Comparison of ENCODE assay signal across 7 cellular contexts in the genomic region with DNA sequence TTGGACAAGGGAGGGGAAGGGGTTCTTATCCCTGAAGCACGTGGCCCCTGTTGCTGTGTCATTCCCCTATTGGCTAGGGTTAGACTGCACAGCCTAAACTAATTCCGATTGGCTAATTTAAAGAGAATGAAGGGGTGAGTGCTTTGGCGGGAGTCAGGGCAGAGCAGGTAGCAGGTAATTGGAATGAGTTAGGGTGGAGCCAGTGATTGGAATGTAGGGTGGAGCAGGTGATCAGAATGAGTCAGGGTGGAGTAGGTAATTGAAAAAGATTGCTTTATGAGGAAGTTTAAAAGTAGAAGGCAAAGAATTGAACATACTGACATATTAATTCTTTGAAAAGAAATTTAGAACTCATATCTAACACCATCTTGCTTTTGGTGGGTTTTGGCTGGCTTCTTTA. TPM values are rescaled to one million over a fixed set of nuclear protein-coding genes. Genes with fewer than 3 reads are reported as not detected.
A peak's percentile ranks its signal among the peaks of the same experiment; 100 is the strongest.
DNase-seq lines count a peak whose midpoint lies in the region; ATAC-seq and TF ChIP-seq lines count a peak whose summit lies in the region.
"Not testable (repeated sequence)": the region's sequence is repeated elsewhere in the genome, so short reads cannot be mapped to it uniquely, and the experiment has no call there.

No MANE protein-coding gene starts in this region.

- DNase-seq in GM23338 (ENCODE audit: low spot score) (peak; percentile 28), LoVo (ENCODE audit: low spot score) (peak; percentile 24), kidney tubule cell (ENCODE audit: low spot score) (peak; percentile 18)
- DNase-seq in activated CD8-positive, alpha-beta T cell treated with anti-CD3 and anti-CD28 coated beads, Interleukin-2, amount 10 ng/mL, durations not matched to agents 7 days and 5 days; colonic mucosa; nephron progenitor cell: not testable (repeated sequence)

- H4K20me1 ChIP-seq in GM23338 (replicated peaks; ENCODE audit: insufficient read depth), result not testable (repeated sequence)

- H3K9ac ChIP-seq in colonic mucosa (ENCODE audit: low read depth in 2 of 2, low read length in 2 of 2), result not testable (repeated sequence)

- H3F3A ChIP-seq in GM23338 (replicated peaks; ENCODE audit: low read depth), result not testable (repeated sequence)

- CTCF ChIA-PET in activated CD8-positive, alpha-beta T cell treated with anti-CD3 and anti-CD28 coated beads, Interleukin-2, amount 10 ng/mL, durations not matched to agents 7 days and 5 days (lab: Charles Lee), result not testable (repeated sequence)

- not testable (repeated sequence) for ATAC-seq in GM23338; activated CD8-positive, alpha-beta T cell treated with anti-CD3 and anti-CD28 coated beads, Interleukin-2, amount 10 ng/mL, durations not matched to agents 7 days and 5 days
- ATAC-seq in esophagus mucosa, result peak; percentile 47

- H3K27ac Mint-ChIP-seq in GM23338, result not testable (repeated sequence)
- peak overlapping the region; percentile 59 for H3K27ac Mint-ChIP-seq in activated CD8-positive, alpha-beta T cell treated with anti-CD3 and anti-CD28 coated beads, Interleukin-2, amount 10 ng/mL, durations not matched to agents 7 days and 5 days
- H3K27ac Mint-ChIP-seq in nephron progenitor cell, result peak overlapping the region; percentile 15

- not testable (repeated sequence) for TF ChIP-seq CTCF in GM23338 (conservative IDR thresholded peaks at IDR 0.05; ENCODE audit: low read depth in 2 of 2); colonic mucosa (IDR thresholded peaks at IDR 0.05); nephron progenitor cell (IDR thresholded peaks at IDR 0.05)

- not testable (repeated sequence) for H3K27ac ChIP-seq in GM23338 (ENCODE audit: low read depth)
- H3K27ac ChIP-seq in colonic mucosa, result peak overlapping the region; percentile 44

- H3K27me3 Mint-ChIP-seq in GM23338 (ENCODE audit: insufficient read depth, low read depth, poor library complexity); activated CD8-positive, alpha-beta T cell treated with anti-CD3 and anti-CD28 coated beads, Interleukin-2, amount 10 ng/mL, durations not matched to agents 7 days and 5 days (ENCODE audit: low read depth); nephron progenitor cell (ENCODE audit: low read depth, poor library complexity): not testable (repeated sequence)

- intact Hi-C loops in colonic mucosa (cut with DNase I), result not testable (repeated sequence)

- H2AFZ ChIP-seq in GM23338, result not testable (repeated sequence)

- H3K36me3 ChIP-seq in GM23338 (ENCODE audit: insufficient read depth); colonic mucosa: not testable (repeated sequence)

- not testable (repeated sequence) for H3K36me3 Mint-ChIP-seq in GM23338 (ENCODE audit: low read depth); activated CD8-positive, alpha-beta T cell treated with anti-CD3 and anti-CD28 coated beads, Interleukin-2, amount 10 ng/mL, durations not matched to agents 7 days and 5 days (ENCODE audit: low read depth); nephron progenitor cell (ENCODE audit: low read depth)

- POLR2A ChIA-PET in activated CD8-positive, alpha-beta T cell treated with anti-CD3 and anti-CD28 coated beads, Interleukin-2, amount 10 ng/mL, durations not matched to agents 7 days and 5 days (lab: Charles Lee), result not testable (repeated sequence)

- H3K4me3 Mint-ChIP-seq in GM23338; activated CD8-positive, alpha-beta T cell treated with anti-CD3 and anti-CD28 coated beads, Interleukin-2, amount 10 ng/mL, durations not matched to agents 7 days and 5 days; nephron progenitor cell: not testable (repeated sequence)

- not testable (repeated sequence) for H3K27me3 ChIP-seq in GM23338 (ENCODE audit: insufficient read depth); colonic mucosa

- not testable (repeated sequence) for H3K9me2 ChIP-seq in GM23338 (ENCODE audit: insufficient read depth)

- H3K4me3 ChIP-seq in GM23338, colonic mucosa: not testable (repeated sequence)

- H3K4me2 ChIP-seq in GM23338, result not testable (repeated sequence)

- H3K4me1 Mint-ChIP-seq in GM23338; activated CD8-positive, alpha-beta T cell treated with anti-CD3 and anti-CD28 coated beads, Interleukin-2, amount 10 ng/mL, durations not matched to agents 7 days and 5 days (ENCODE audit: low read depth); nephron progenitor cell: not testable (repeated sequence)

- not testable (repeated sequence) for H3K9me3 Mint-ChIP-seq in GM23338; activated CD8-positive, alpha-beta T cell treated with anti-CD3 and anti-CD28 coated beads, Interleukin-2, amount 10 ng/mL, durations not matched to agents 7 days and 5 days (ENCODE audit: insufficient read depth); nephron progenitor cell

- H3K79me2 ChIP-seq in GM23338 (replicated peaks; ENCODE audit: insufficient read depth), result not testable (repeated sequence)

- not testable (repeated sequence) for H3K9me3 ChIP-seq in colonic mucosa

- not testable (repeated sequence) for H3K4me1 ChIP-seq in GM23338 (ENCODE audit: insufficient read depth); colonic mucosa

RNA-seq across cellular contexts. Expression of a gene that starts 12.5 kb away (rescaled TPM):
- 22.6 and 32.5 TPM in 2 replicates for total RNA-seq in GM23338 (2014; rRNA removed; shearing (Covaris generic))
- 10.4 and 12.3 TPM in 2 replicates for polyA plus RNA-seq in GM23338 (2016; fragmentation: Nextera tagmentation; extraction: Ambion mirVana)
- 10 to 100 TPM; 25.0 to 26.8 TPM for total RNA-seq in activated CD8-positive, alpha-beta T cell treated with anti-CD3 and anti-CD28 coated beads, Interleukin-2, amount 10 ng/mL, durations not matched to agents 7 days and 5 days
- total RNA-seq in colonic mucosa (10 to 100 TPM; 22.0 to 23.8 TPM), esophagus mucosa (11.7 TPM)

RNA-seq across cellular contexts. Expression of a gene that starts 44.1 kb away (rescaled TPM):
- total RNA-seq in GM23338 (2014; rRNA removed; shearing (Covaris generic)), result 34.3 and 35.9 TPM in 2 replicates
- polyA plus RNA-seq in GM23338 (2016; fragmentation: Nextera tagmentation; extraction: Ambion mirVana), result 25.3 and 31.0 TPM in 2 replicates
- 1 to 10 TPM; 4.1 to 5.9 TPM for total RNA-seq in activated CD8-positive, alpha-beta T cell treated with anti-CD3 and anti-CD28 coated beads, Interleukin-2, amount 10 ng/mL, durations not matched to agents 7 days and 5 days
- total RNA-seq in colonic mucosa (10 to 100 TPM; 10.7 to 16.6 TPM), esophagus mucosa (11.3 TPM)
